In genomic region chr14:83816755-83817154, GRCh38 we compare ENCODE assay signal across 21 cellular contexts.
DNase-seq lines count a peak whose midpoint lies in the region; ATAC-seq and TF ChIP-seq lines count a peak whose summit lies in the region.
"Had no signal": no experiment of that assay in that cellular context is flagged by ENCODE, and none has a peak within 500 bp of the region (broad histone marks: within the 10 kb centered on the region; RNA-seq: fewer than 3 reads in every experiment).

No MANE protein-coding gene starts in this region.

- intact Hi-C loops in activated CD8-positive, alpha-beta T cell treated with anti-CD3 and anti-CD28 coated beads for 36 hours (cut with micrococcal nuclease) = no loop called here

- no peaks in the 10 kb centered on the region for H3K4me1 Mint-ChIP-seq in activated CD8-positive, alpha-beta T cell treated with anti-CD3 and anti-CD28 coated beads for 36 hours (ENCODE audit: low read depth)
- H3K4me1 Mint-ChIP-seq in activated naive CD8-positive, alpha-beta T cell treated with anti-CD3 and anti-CD28 coated beads for 36 hours = no peaks in the 10 kb centered on the region
- H3K4me1 Mint-ChIP-seq: CD4-positive, CD25-positive, alpha-beta regulatory T cell had no signal

- H3K36me3 Mint-ChIP-seq in activated CD8-positive, alpha-beta T cell treated with anti-CD3 and anti-CD28 coated beads for 36 hours (ENCODE audit: low read depth) = no peaks in the 10 kb centered on the region
- H3K36me3 Mint-ChIP-seq in activated naive CD8-positive, alpha-beta T cell treated with anti-CD3 and anti-CD28 coated beads for 36 hours = no peaks in the 10 kb centered on the region
- H3K36me3 Mint-ChIP-seq: CD4-positive, CD25-positive, alpha-beta regulatory T cell had no signal

- H3K9me3 Mint-ChIP-seq in activated CD8-positive, alpha-beta T cell treated with anti-CD3 and anti-CD28 coated beads for 36 hours = peaks cover 8% of the 10 kb centered on the region
- H3K9me3 Mint-ChIP-seq in activated naive CD8-positive, alpha-beta T cell treated with anti-CD3 and anti-CD28 coated beads for 36 hours = peaks cover 8% of the 10 kb centered on the region

- H3K27ac Mint-ChIP-seq in activated CD8-positive, alpha-beta T cell treated with anti-CD3 and anti-CD28 coated beads for 36 hours = no peak overlapping the region
- H3K27ac Mint-ChIP-seq in activated naive CD8-positive, alpha-beta T cell treated with anti-CD3 and anti-CD28 coated beads for 36 hours = no peak overlapping the region
- H3K27ac Mint-ChIP-seq: CD4-positive, CD25-positive, alpha-beta regulatory T cell had no signal

- H3K27me3 Mint-ChIP-seq in activated CD8-positive, alpha-beta T cell treated with anti-CD3 and anti-CD28 coated beads for 36 hours = no peaks in the 10 kb centered on the region
- H3K27me3 Mint-ChIP-seq in activated naive CD8-positive, alpha-beta T cell treated with anti-CD3 and anti-CD28 coated beads for 36 hours = no peaks in the 10 kb centered on the region
- H3K27me3 Mint-ChIP-seq: CD4-positive, CD25-positive, alpha-beta regulatory T cell had no signal

- no peak overlapping the region for H3K4me3 Mint-ChIP-seq in activated CD8-positive, alpha-beta T cell treated with anti-CD3 and anti-CD28 coated beads for 36 hours
- no peak overlapping the region for H3K4me3 Mint-ChIP-seq in activated naive CD8-positive, alpha-beta T cell treated with anti-CD3 and anti-CD28 coated beads for 36 hours
- H3K4me3 Mint-ChIP-seq: CD4-positive, CD25-positive, alpha-beta regulatory T cell had no signal

- no peak for TF ChIP-seq CTCF in activated CD8-positive, alpha-beta T cell treated with anti-CD3 and anti-CD28 coated beads for 36 hours (IDR thresholded peaks at IDR 0.05)

- DNase-seq in A172 (ENCODE audit: low spot score) (peak; percentile 36), HS-27A (ENCODE audit: low read depth) (peak; percentile 24), amniotic epithelial cell (ENCODE audit: low read depth) (peak; percentile 95), islet precursor cell (peak; percentile 85), T-helper 2 cell (no peak)
- no peak for DNase-seq in activated CD8-positive, alpha-beta T cell treated with anti-CD3 and anti-CD28 coated beads for 36 hours
- no peak for DNase-seq in activated naive CD8-positive, alpha-beta T cell treated with anti-CD3 and anti-CD28 coated beads for 36 hours
- DNase-seq: activated CD4-positive, alpha-beta T cell treated with anti-CD3 and anti-CD28 coated beads for 1 hour; activated effector memory CD4-positive, alpha-beta T cell treated with anti-CD3 and anti-CD28 coated beads, Interleukin-2, amount 50 U/mL, for 16 hours; anterior cingulate cortex; CD4-positive, CD25-positive, alpha-beta regulatory T cell; NCI-H1048; NCI-H2081 treated with DMSO at 0.1 percent for 48 hours; NCI-H524 treated with DMSO at 0.1 percent for 48 hours; sigmoid colon; stimulated activated CD4-positive, alpha-beta T cell treated with anti-CD3 and anti-CD28 coated beads, Interleukin-2, amount 100 ng/mL, for 24 hours; T-helper 9 cell had no signal

- no peak for ATAC-seq in GM18870 (IDR thresholded peaks at IDR 0.05; ENCODE audit: unreplicated experiment)
- no peak for ATAC-seq in activated CD8-positive, alpha-beta T cell treated with anti-CD3 and anti-CD28 coated beads for 36 hours
- ATAC-seq: esophagus mucosa, GM12878, K562 had no signal

- CTCF ChIA-PET in activated CD8-positive, alpha-beta T cell treated with anti-CD3 and anti-CD28 coated beads for 36 hours (lab: Charles Lee) = no interaction called here

- POLR2A ChIA-PET in activated CD8-positive, alpha-beta T cell treated with anti-CD3 and anti-CD28 coated beads for 36 hours (lab: Charles Lee) = no interaction called here

Comparison
In these comparisons a context has a peak if more than half of its experiments do, and no peak if none do; other contexts are left out.
1. DNase-seq: peak in A172 (single experiment), HS-27A (single experiment), amniotic epithelial cell (single experiment) and islet precursor cell (single experiment); none in activated CD8-positive, alpha-beta T cell treated with anti-CD3 and anti-CD28 coated beads for 36 hours (single experiment), activated naive CD8-positive, alpha-beta T cell treated with anti-CD3 and anti-CD28 coated beads for 36 hours (single experiment) and T-helper 2 cell (0 of 5).